ENCODE assay signal across 31 cellular contexts in genomic region chrX:151708821-151709220, GRCh38. TPM values are rescaled to one million over a fixed set of nuclear protein-coding genes. Genes with fewer than 3 reads are reported as not detected.
"Had no signal": no experiment of that assay in that cellular context is flagged by ENCODE, and none has a peak within 500 bp of the region (broad histone marks: within the 10 kb centered on the region; RNA-seq: fewer than 3 reads in every experiment).

No MANE protein-coding gene starts in this region.

- DNase-seq: stimulated activated CD4-positive, alpha-beta T cell treated with anti-CD3 and anti-CD28 coated beads, Interleukin-2, amount 100 ng/mL, for 48 hours; stimulated activated CD4-positive, alpha-beta T cell treated with anti-CD3 and anti-CD28 coated beads, Interleukin-4, amount 100 ng/mL, for 1 hour; stimulated activated CD4-positive, alpha-beta T cell treated with anti-CD3 and anti-CD28 coated beads, Interleukin-4, amount 100 ng/mL, for 24 hours; stimulated activated CD4-positive, alpha-beta T cell treated with anti-CD3 and anti-CD28 coated beads, Interleukin-4, amount 100 ng/mL, for 4 hours; stimulated activated CD8-positive, alpha-beta memory T cell treated with anti-CD3 and anti-CD28 coated beads, Interleukin-4, amount 100 ng/mL, for 48 hours; stimulated activated naive B cell treated with anti-CD40 and anti-IgM and Interleukin-4, amounts not matched to agents 10 μg/mL and 1 μg/mL and 100 μg/mL, for 72 hours; stimulated activated naive CD4-positive, alpha-beta T cell; stimulated activated naive CD4-positive, alpha-beta T cell treated with Interleukin-2 at 50 U/mL for 16 hours; stimulated activated naive CD8-positive, alpha-beta T cell treated with anti-CD3 and anti-CD28 coated beads, Interleukin-15, amount 100 ng/mL, for 72 hours; stimulated activated naive CD8-positive, alpha-beta T cell treated with anti-CD3 and anti-CD28 coated beads, Interleukin-15, Interleukin-2, amounts not matched to agents 100 U/mL and 50 U/mL, for 24 hours; substantia nigra; testis; thyroid gland; tibial artery; transverse colon; trophoblast cell; upper lobe of right lung; uterus had no signal

- H3K9me3 ChIP-seq: suprapubic skin, testis, thoracic aorta, thyroid gland, tibial artery, tibial nerve, transverse colon, upper lobe of left lung, upper lobe of right lung, uterus, vagina had no signal

- H3K4me3 ChIP-seq: suprapubic skin, testis, thoracic aorta, thyroid gland, tibial artery, tibial nerve, transverse colon, upper lobe of left lung, upper lobe of right lung, uterus, vagina had no signal

- H3K4me1 Mint-ChIP-seq: stimulated activated effector memory CD8-positive, alpha-beta T cell treated with anti-CD3 and anti-CD28 coated beads, Interleukin-12 subunit alpha, Interleukin-12 subunit beta, amount 100 ng/mL, for 72 hours; stimulated activated memory B cell treated with anti-CD40 and anti-IgM and Interleukin-4, amounts not matched to agents 10 μg/mL and 1 μg/mL and 100 μg/mL, for 72 hours; stimulated activated naive B cell treated with anti-CD40 and anti-IgM and Interleukin-4, amounts not matched to agents 10 μg/mL and 1 μg/mL and 100 μg/mL, for 72 hours; stimulated activated naive CD8-positive, alpha-beta T cell treated with anti-CD3 and anti-CD28 coated beads, Interleukin-15, amount 100 ng/mL, for 72 hours had no signal

- H3K9me3 Mint-ChIP-seq: stimulated activated effector memory CD8-positive, alpha-beta T cell treated with anti-CD3 and anti-CD28 coated beads, Interleukin-12 subunit alpha, Interleukin-12 subunit beta, amount 100 ng/mL, for 72 hours; stimulated activated memory B cell treated with anti-CD40 and anti-IgM and Interleukin-4, amounts not matched to agents 10 μg/mL and 1 μg/mL and 100 μg/mL, for 72 hours; stimulated activated naive B cell treated with anti-CD40 and anti-IgM and Interleukin-4, amounts not matched to agents 10 μg/mL and 1 μg/mL and 100 μg/mL, for 72 hours; stimulated activated naive CD8-positive, alpha-beta T cell treated with anti-CD3 and anti-CD28 coated beads, Interleukin-15, amount 100 ng/mL, for 72 hours; stimulated activated naive CD8-positive, alpha-beta T cell treated with anti-CD3 and anti-CD28 coated beads, Interleukin-15, Interleukin-2, amounts not matched to agents 100 ng/mL and 50 ng/mL, for 24 hours; type B pancreatic cell had no signal

- H3K4me1 ChIP-seq: suprapubic skin, testis, thyroid gland, tibial artery, transverse colon, upper lobe of left lung, upper lobe of right lung, uterus, vagina had no signal

- H3K36me3 ChIP-seq: suprapubic skin, thoracic aorta, thyroid gland, tibial artery, tibial nerve, transverse colon, upper lobe of left lung, upper lobe of right lung, uterus, vagina had no signal

- ATAC-seq: stimulated activated effector memory CD8-positive, alpha-beta T cell treated with anti-CD3 and anti-CD28 coated beads, Interleukin-12 subunit alpha, Interleukin-12 subunit beta, amount 100 ng/mL, for 72 hours; stimulated activated memory B cell treated with anti-CD40 and anti-IgM and Interleukin-4, amounts not matched to agents 10 μg/mL and 1 μg/mL and 100 μg/mL, for 72 hours; stimulated activated naive B cell treated with anti-CD40 and anti-IgM and Interleukin-4, amounts not matched to agents 10 μg/mL and 1 μg/mL and 100 μg/mL, for 72 hours; stimulated activated naive CD8-positive, alpha-beta T cell treated with anti-CD3 and anti-CD28 coated beads, Interleukin-15, amount 100 ng/mL, for 72 hours; stimulated activated naive CD8-positive, alpha-beta T cell treated with anti-CD3 and anti-CD28 coated beads, Interleukin-15, Interleukin-2, amounts not matched to agents 100 U/mL and 50 U/mL, for 24 hours; upper lobe of right lung had no signal

- H3K36me3 Mint-ChIP-seq: stimulated activated effector memory CD8-positive, alpha-beta T cell treated with anti-CD3 and anti-CD28 coated beads, Interleukin-12 subunit alpha, Interleukin-12 subunit beta, amount 100 ng/mL, for 72 hours; stimulated activated memory B cell treated with anti-CD40 and anti-IgM and Interleukin-4, amounts not matched to agents 10 μg/mL and 1 μg/mL and 100 μg/mL, for 72 hours; stimulated activated naive B cell treated with anti-CD40 and anti-IgM and Interleukin-4, amounts not matched to agents 10 μg/mL and 1 μg/mL and 100 μg/mL, for 72 hours; type B pancreatic cell had no signal

- H3K27me3 Mint-ChIP-seq: stimulated activated memory B cell treated with anti-CD40 and anti-IgM and Interleukin-4, amounts not matched to agents 10 μg/mL and 1 μg/mL and 100 μg/mL, for 72 hours; stimulated activated naive B cell treated with anti-CD40 and anti-IgM and Interleukin-4, amounts not matched to agents 10 μg/mL and 1 μg/mL and 100 μg/mL, for 72 hours; stimulated activated naive CD8-positive, alpha-beta T cell treated with anti-CD3 and anti-CD28 coated beads, Interleukin-15, amount 100 ng/mL, for 72 hours; stimulated activated naive CD8-positive, alpha-beta T cell treated with anti-CD3 and anti-CD28 coated beads, Interleukin-15, Interleukin-2, amounts not matched to agents 100 ng/mL and 50 ng/mL, for 24 hours; type B pancreatic cell had no signal

- H3K4me3 Mint-ChIP-seq: stimulated activated effector memory CD8-positive, alpha-beta T cell treated with anti-CD3 and anti-CD28 coated beads, Interleukin-12 subunit alpha, Interleukin-12 subunit beta, amount 100 ng/mL, for 72 hours; stimulated activated memory B cell treated with anti-CD40 and anti-IgM and Interleukin-4, amounts not matched to agents 10 μg/mL and 1 μg/mL and 100 μg/mL, for 72 hours; stimulated activated naive B cell treated with anti-CD40 and anti-IgM and Interleukin-4, amounts not matched to agents 10 μg/mL and 1 μg/mL and 100 μg/mL, for 72 hours; stimulated activated naive CD8-positive, alpha-beta T cell treated with anti-CD3 and anti-CD28 coated beads, Interleukin-15, amount 100 ng/mL, for 72 hours; stimulated activated naive CD8-positive, alpha-beta T cell treated with anti-CD3 and anti-CD28 coated beads, Interleukin-15, Interleukin-2, amounts not matched to agents 100 ng/mL and 50 ng/mL, for 24 hours; type B pancreatic cell had no signal

- H3K27me3 ChIP-seq: suprapubic skin, testis, thyroid gland, tibial artery, tibial nerve, transverse colon, upper lobe of left lung, upper lobe of right lung, uterus, vagina had no signal

- H3K27ac ChIP-seq: suprapubic skin, testis, thoracic aorta, thyroid gland, tibial artery, tibial nerve, transverse colon, upper lobe of left lung, upper lobe of right lung, uterus, vagina had no signal

- H3K27ac Mint-ChIP-seq: stimulated activated effector memory CD8-positive, alpha-beta T cell treated with anti-CD3 and anti-CD28 coated beads, Interleukin-12 subunit alpha, Interleukin-12 subunit beta, amount 100 ng/mL, for 72 hours; stimulated activated memory B cell treated with anti-CD40 and anti-IgM and Interleukin-4, amounts not matched to agents 10 μg/mL and 1 μg/mL and 100 μg/mL, for 72 hours; stimulated activated naive B cell treated with anti-CD40 and anti-IgM and Interleukin-4, amounts not matched to agents 10 μg/mL and 1 μg/mL and 100 μg/mL, for 72 hours; stimulated activated naive CD8-positive, alpha-beta T cell treated with anti-CD3 and anti-CD28 coated beads, Interleukin-15, amount 100 ng/mL, for 72 hours; stimulated activated naive CD8-positive, alpha-beta T cell treated with anti-CD3 and anti-CD28 coated beads, Interleukin-15, Interleukin-2, amounts not matched to agents 100 ng/mL and 50 ng/mL, for 24 hours; type B pancreatic cell had no signal

RNA-seq across cellular contexts. Expression of gene FATE1, which starts 7.0 kb away (rescaled TPM):
- total RNA-seq: subcutaneous adipose tissue, suprapubic skin, temporal lobe, thoracic aorta, tibial nerve, transverse colon, upper lobe of right lung, ureter, urinary bladder, uterus, vagina had no signal

RNA-seq across cellular contexts. Expression of gene CNGA2, which starts 25.7 kb away (rescaled TPM):
- total RNA-seq: subcutaneous adipose tissue, suprapubic skin, temporal lobe, thoracic aorta, thyroid gland, tibial nerve, transverse colon, upper lobe of left lung, upper lobe of right lung, ureter, urinary bladder, uterus, vagina had no signal
- polyA plus RNA-seq: urinary bladder had no signal
